ENCODE assay signal across 1 cellular context in genomic region chr1:228073061-228073869, GRCh38.
TF ChIP-seq lines count a peak whose summit lies in the region.

No MANE protein-coding gene starts in this region.

TF ChIP-seq in IMR-90, 13 proteins besides CTCF, POLR2A, EP300 and RAD21:
- no peak for TF ChIP-seq MAZ (IDR thresholded peaks at IDR 0.05; ENCODE audit: borderline replicate concordance, low read depth, low read length)
- TF ChIP-seq NFE2L2 (IDR thresholded peaks at IDR 0.05; ENCODE audit: low read depth, low read length): no peak
- TF ChIP-seq ELK1 (IDR thresholded peaks at IDR 0.05; ENCODE audit: borderline replicate concordance, low read depth, low read length): no peak
- TF ChIP-seq CEBPB (IDR thresholded peaks at IDR 0.05; ENCODE audit: low read depth, low read length): no peak
- no peak for TF ChIP-seq RCOR1 (IDR thresholded peaks at IDR 0.05; ENCODE audit: insufficient replicate concordance, low read length)
- no peak for TF ChIP-seq FOS (IDR thresholded peaks at IDR 0.05; ENCODE audit: low read depth, low read length)
- no peak for TF ChIP-seq BHLHE40 (IDR thresholded peaks at IDR 0.05; ENCODE audit: low read depth, low read length)
- TF ChIP-seq RFX5 (IDR thresholded peaks at IDR 0.05; ENCODE audit: low read depth, low read length): no peak
- TF ChIP-seq CHD1 (IDR thresholded peaks at IDR 0.05; ENCODE audit: low read depth, low read length): no peak
- no peak for TF ChIP-seq USF2 (IDR thresholded peaks at IDR 0.05; ENCODE audit: low read depth, low read length)
- TF ChIP-seq MXI1 (IDR thresholded peaks at IDR 0.05; ENCODE audit: borderline replicate concordance, low read depth, low read length): no peak
